Comparison of ENCODE assay signal across 13 cellular contexts in the genomic region with DNA sequence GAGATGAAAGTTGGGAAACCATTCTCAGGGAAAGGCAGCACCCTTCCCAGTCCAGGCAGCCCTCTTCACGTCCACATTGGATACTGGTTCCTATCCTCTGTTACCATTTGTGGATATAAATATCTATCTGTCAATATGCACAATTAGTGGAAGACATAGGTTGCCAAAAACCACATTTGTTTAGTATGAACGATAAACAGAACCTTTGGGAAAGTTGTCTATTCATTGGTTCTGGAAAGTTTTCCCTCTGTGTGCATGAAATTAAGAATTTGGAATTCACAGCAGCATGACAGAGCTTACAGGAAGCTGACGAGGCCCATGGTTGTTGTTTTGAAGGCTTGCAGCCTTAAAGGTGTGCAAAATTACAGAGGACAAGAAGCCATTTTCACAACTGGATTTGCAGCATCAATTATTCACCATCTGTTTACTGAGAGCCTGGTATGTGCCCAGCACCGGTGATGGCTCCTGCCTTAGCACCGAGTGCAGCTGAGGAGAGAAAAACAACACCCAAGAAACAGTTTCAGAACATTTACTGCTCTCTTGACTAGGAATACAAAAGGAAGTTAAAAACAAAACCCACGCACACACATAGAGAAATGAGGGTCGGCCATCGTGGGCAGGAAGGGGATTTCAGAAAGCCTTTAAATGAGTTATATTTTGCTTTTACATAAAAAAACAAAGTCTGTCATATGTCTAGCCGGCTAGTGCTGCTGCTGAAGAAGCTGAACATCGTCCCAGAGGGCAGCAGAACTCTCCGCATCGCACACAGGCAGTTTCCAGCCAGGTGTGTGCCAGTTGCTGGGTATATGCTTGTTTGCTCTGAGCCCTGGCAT.
A peak's percentile ranks its signal among the peaks of the same experiment; 100 is the strongest.
DNase-seq lines count a peak whose midpoint lies in the region; ATAC-seq and TF ChIP-seq lines count a peak whose summit lies in the region.
"Had no signal": no experiment of that assay in that cellular context is flagged by ENCODE, and none has a peak within 500 bp of the region (broad histone marks: within the 10 kb centered on the region; RNA-seq: fewer than 3 reads in every experiment).

No MANE protein-coding gene starts in this region.

- peaks cover 8% of the 10 kb centered on the region for H3K4me1 Mint-ChIP-seq in activated naive CD8-positive, alpha-beta T cell treated with anti-CD3 and anti-CD28 coated beads, Interleukin-2, amount 10 ng/mL, durations not matched to agents 7 days and 5 days
- H3K4me1 Mint-ChIP-seq in stimulated activated naive CD8-positive, alpha-beta T cell treated with anti-CD3 and anti-CD28 coated beads, Interleukin-15, Interleukin-2, amounts not matched to agents 100 ng/mL and 50 ng/mL, for 24 hours (ENCODE audit: low read depth) = peaks cover 20% of the 10 kb centered on the region
- H3K4me1 Mint-ChIP-seq: central memory CD8-positive, alpha-beta T cell had no signal

- DNase-seq in activated T-cell treated with anti-CD3 and anti-CD28 coated beads, Interleukin-2, amount 50 U/mL, for 1 hour = peak; percentile 19
- DNase-seq in activated T-cell treated with anti-CD3 and anti-CD28 coated beads for 4 hours (no peak), LNCaP clone FGC (ENCODE audit: low read depth) (no peak), GDM1 (lab: John Stamatoyannopoulos, UW) (no peak)
- DNase-seq in activated naive CD8-positive, alpha-beta T cell treated with anti-CD3 and anti-CD28 coated beads, Interleukin-2, amount 10 ng/mL, durations not matched to agents 7 days and 5 days = no peak
- DNase-seq: GM23248, mucosa of descending colon, OCI-M1 had no signal

- no peaks in the 10 kb centered on the region for H3K27me3 Mint-ChIP-seq in activated naive CD8-positive, alpha-beta T cell treated with anti-CD3 and anti-CD28 coated beads, Interleukin-2, amount 10 ng/mL, durations not matched to agents 7 days and 5 days
- no peaks in the 10 kb centered on the region for H3K27me3 Mint-ChIP-seq in stimulated activated naive CD8-positive, alpha-beta T cell treated with anti-CD3 and anti-CD28 coated beads, Interleukin-15, Interleukin-2, amounts not matched to agents 100 ng/mL and 50 ng/mL, for 24 hours
- H3K27me3 Mint-ChIP-seq: central memory CD8-positive, alpha-beta T cell had no signal

- H3K9me3 Mint-ChIP-seq in activated naive CD8-positive, alpha-beta T cell treated with anti-CD3 and anti-CD28 coated beads, Interleukin-2, amount 10 ng/mL, durations not matched to agents 7 days and 5 days = peaks cover 4% of the 10 kb centered on the region
- peaks cover 7% of the 10 kb centered on the region for H3K9me3 Mint-ChIP-seq in stimulated activated naive CD8-positive, alpha-beta T cell treated with anti-CD3 and anti-CD28 coated beads, Interleukin-15, Interleukin-2, amounts not matched to agents 100 ng/mL and 50 ng/mL, for 24 hours
- H3K9me3 Mint-ChIP-seq: central memory CD8-positive, alpha-beta T cell had no signal

- peak overlapping the region; percentile 77 for H3K4me3 Mint-ChIP-seq in activated naive CD8-positive, alpha-beta T cell treated with anti-CD3 and anti-CD28 coated beads, Interleukin-2, amount 10 ng/mL, durations not matched to agents 7 days and 5 days
- H3K4me3 Mint-ChIP-seq in stimulated activated naive CD8-positive, alpha-beta T cell treated with anti-CD3 and anti-CD28 coated beads, Interleukin-15, Interleukin-2, amounts not matched to agents 100 ng/mL and 50 ng/mL, for 24 hours = peak overlapping the region; percentile 61
- H3K4me3 Mint-ChIP-seq: central memory CD8-positive, alpha-beta T cell had no signal

- ATAC-seq in activated naive CD8-positive, alpha-beta T cell treated with anti-CD3 and anti-CD28 coated beads, Interleukin-2, amount 10 ng/mL, durations not matched to agents 7 days and 5 days (ENCODE audit: low read depth) = peak; percentile 58
- ATAC-seq in GM21381 (IDR thresholded peaks at IDR 0.05; ENCODE audit: unreplicated experiment) (no peak), HG03439 (IDR thresholded peaks at IDR 0.05; ENCODE audit: unreplicated experiment) (no peak)
- ATAC-seq: mucosa of descending colon had no signal

- POLR2A ChIA-PET in activated naive CD8-positive, alpha-beta T cell treated with anti-CD3 and anti-CD28 coated beads, Interleukin-2, amount 10 ng/mL, durations not matched to agents 7 days and 5 days (lab: Charles Lee) = no interaction called here

- 0 out of 2 replicates have a peak, but pooled peaks have one; percentile 8 for TF ChIP-seq CTCF in LNCaP clone FGC (IDR thresholded peaks at IDR 0.05; ENCODE audit: control insufficient read depth, extremely low read depth, insufficient read depth)

- no peak overlapping the region for H3K4me3 ChIP-seq in LNCaP clone FGC (ENCODE audit: low read depth, low read length)
- H3K4me3 ChIP-seq: GM23248, mucosa of descending colon, prostate gland had no signal

- H3K27ac Mint-ChIP-seq in activated naive CD8-positive, alpha-beta T cell treated with anti-CD3 and anti-CD28 coated beads, Interleukin-2, amount 10 ng/mL, durations not matched to agents 7 days and 5 days = peak overlapping the region; percentile 93
- H3K27ac Mint-ChIP-seq in stimulated activated naive CD8-positive, alpha-beta T cell treated with anti-CD3 and anti-CD28 coated beads, Interleukin-15, Interleukin-2, amounts not matched to agents 100 ng/mL and 50 ng/mL, for 24 hours = peak overlapping the region; percentile 76

- peaks cover 13% of the 10 kb centered on the region for H3K36me3 Mint-ChIP-seq in activated naive CD8-positive, alpha-beta T cell treated with anti-CD3 and anti-CD28 coated beads, Interleukin-2, amount 10 ng/mL, durations not matched to agents 7 days and 5 days
- H3K36me3 Mint-ChIP-seq in stimulated activated naive CD8-positive, alpha-beta T cell treated with anti-CD3 and anti-CD28 coated beads, Interleukin-15, Interleukin-2, amounts not matched to agents 100 ng/mL and 50 ng/mL, for 24 hours (ENCODE audit: low read depth) = peaks cover 4% of the 10 kb centered on the region
